In the genomic region with DNA sequence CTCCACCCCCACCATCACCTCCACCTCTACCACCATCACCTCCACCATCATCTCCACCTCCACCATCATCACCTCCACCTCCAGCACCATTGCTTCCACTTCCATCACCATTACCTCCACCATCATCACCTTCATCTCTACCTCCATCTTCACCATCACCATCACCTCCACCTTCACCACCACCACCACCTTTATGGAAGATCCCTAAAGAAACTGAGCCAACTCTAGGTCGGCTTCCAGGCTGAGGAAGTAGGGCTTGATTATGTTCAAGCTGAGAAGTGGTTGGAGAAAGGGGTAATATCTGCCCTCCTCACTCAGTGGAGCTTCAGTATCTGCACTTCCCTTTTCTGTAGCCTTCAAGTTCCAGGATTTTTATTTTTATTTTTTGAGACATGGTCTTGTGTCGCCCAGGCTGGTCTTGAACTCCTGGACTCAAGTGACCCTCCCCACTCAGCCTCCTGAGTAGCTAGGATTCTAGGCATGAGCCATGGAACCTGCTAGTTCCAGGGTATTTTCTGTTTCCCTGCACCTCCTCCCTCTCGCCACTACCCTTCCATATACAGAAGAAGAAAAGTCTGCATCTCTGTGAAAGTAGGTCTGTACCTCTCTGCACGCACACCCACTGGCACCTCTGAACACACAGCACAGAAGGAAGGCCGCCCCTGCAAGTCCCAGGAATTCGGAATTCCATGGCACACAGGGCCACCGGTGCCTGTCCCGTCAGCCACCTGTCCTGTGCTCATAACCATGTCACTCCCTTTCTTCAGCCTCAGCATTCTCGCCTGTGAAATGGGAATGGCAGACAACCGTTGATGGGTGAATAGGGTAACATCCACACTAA, we compare ENCODE assay signal across 30 cellular contexts. TPM values are rescaled to one million over a fixed set of nuclear protein-coding genes. Genes with fewer than 3 reads are reported as not detected.
DNase-seq lines count a peak whose midpoint lies in the region; ATAC-seq, FAIRE-seq and TF ChIP-seq lines count a peak whose summit lies in the region.
"Had no signal": no experiment of that assay in that cellular context is flagged by ENCODE, and none has a peak within 500 bp of the region (broad histone marks: within the 10 kb centered on the region; RNA-seq: fewer than 3 reads in every experiment).

No MANE protein-coding gene starts in this region.

- H3K4me2 ChIP-seq in IMR-90 (ENCODE audit: low read depth, low read length), result no peak overlapping the region
- no peak overlapping the region for H3K4me2 ChIP-seq in K562 (ENCODE audit: insufficient read depth, low read length)
- H3K4me2 ChIP-seq in PC-9, result no peak overlapping the region
- H3K4me2 ChIP-seq: hepatocyte had no signal

- no peak overlapping the region for H4K91ac ChIP-seq in IMR-90 (ENCODE audit: insufficient read depth, low read depth, low read length)

- peak overlapping the region; percentile 42 for H2BK5ac ChIP-seq in IMR-90 (ENCODE audit: low read depth, low read length, poor library complexity, severe bottlenecking)

- no peak overlapping the region for H2BK20ac ChIP-seq in IMR-90 (ENCODE audit: low read depth, low read length)

- TF ChIP-seq POLR2A in IMR-90 (IDR thresholded peaks at IDR 0.05; ENCODE audit: low read depth, low read length) (no peak), K562 (conservative IDR thresholded peaks at IDR 0.05) (no peak)

- intact Hi-C loops in IMR-90 (cut with micrococcal nuclease), result no loop called here
- intact Hi-C loops in K562 (cut with micrococcal nuclease), result no loop called here
- intact Hi-C loops in PC-9 (cut with micrococcal nuclease; ENCODE audit: unreplicated experiment), result no loop called here

- no peak overlapping the region for H2BK120ac ChIP-seq in IMR-90 (ENCODE audit: low read depth, low read length)

- no peaks in the 10 kb centered on the region for H3K9me3 ChIP-seq in IMR-90 (ENCODE audit: control insufficient read depth, insufficient read depth, low read length)
- H3K9me3 ChIP-seq in K562 (replicated peaks; ENCODE audit: control insufficient read depth, insufficient read depth, low read depth, low read length), result no peaks in the 10 kb centered on the region
- no peaks in the 10 kb centered on the region for H3K9me3 ChIP-seq in PC-9 (ENCODE audit: insufficient read depth, low read depth)
- H3K9me3 ChIP-seq: gastroesophageal sphincter, MG63, sigmoid colon, suprapubic skin had no signal

- H4K8ac ChIP-seq in IMR-90 (ENCODE audit: low read depth in 2 of 2, low read length in 2 of 2), result no peak overlapping the region

- H3K27me3 ChIP-seq in IMR-90 (ENCODE audit: control insufficient read depth, insufficient read depth, low read length) (no peaks in the 10 kb centered on the region), K562 (ENCODE audit: control insufficient read depth in 2 of 2, insufficient read depth in 2 of 2, low read length in 2 of 2) (no peaks in the 10 kb centered on the region), PC-9 (ENCODE audit: insufficient read depth, low read depth) (no peaks in the 10 kb centered on the region)
- H3K27me3 ChIP-seq: gastroesophageal sphincter, hepatocyte, MG63, sigmoid colon, suprapubic skin had no signal

- peaks cover 0 to 14% of the 10 kb centered on the region in 2 experiments; a peak in 1 of 4 replicates for H3K79me1 ChIP-seq in IMR-90 (ENCODE audit: low read depth in 1 of 2, low read length in 2 of 2)

- no peak overlapping the region for H2AK9ac ChIP-seq in IMR-90 (replicated peaks; ENCODE audit: low read depth, low read length, poor library complexity)

- no TSS peak for BruUV-seq in IMR-90 (replicated peaks; lab: Mats Ljungman, UMichigan)
- BruUV-seq in K562 (replicated peaks; lab: Mats Ljungman, UMichigan), result no TSS peak
- no TSS peak for BruUV-seq in PC-9 (replicated peaks; lab: Mats Ljungman, UMichigan)

- no peak overlapping the region for H3K27ac ChIP-seq in IMR-90 (ENCODE audit: insufficient read depth, low read length)
- no peak overlapping the region for H3K27ac ChIP-seq in K562 (ENCODE audit: extremely low read depth, low read depth, low read length)
- H3K27ac ChIP-seq in PC-9, result no peak overlapping the region
- H3K27ac ChIP-seq: dorsolateral prefrontal cortex, hepatocyte, sigmoid colon, suprapubic skin had no signal

- dilution Hi-C loops in IMR-90 (cut with HindIII; ENCODE audit: low sequenced_read_pairs, unreplicated experiment), result no loop called here

- no peak overlapping the region for H2AK5ac ChIP-seq in IMR-90 (ENCODE audit: low read depth, low read length)

- no peaks in the 10 kb centered on the region for H3K9me2 ChIP-seq in PC-9 (ENCODE audit: insufficient read depth)

- no peak overlapping the region for H4K5ac ChIP-seq in IMR-90 (ENCODE audit: low read depth, low read length)

- no peak overlapping the region for H3K56ac ChIP-seq in IMR-90 (ENCODE audit: extremely low read depth, insufficient read depth, low read length)

- H3K23ac ChIP-seq in IMR-90 (ENCODE audit: low read depth, low read length), result no peak overlapping the region

- TF ChIP-seq CTCF in IMR-90 (conservative IDR thresholded peaks at IDR 0.05; ENCODE audit: low read depth, low read length) (no peak), K562 (IDR thresholded peaks at IDR 0.05 in 2 of 3, conservative IDR thresholded peaks at IDR 0.05 in 1 of 3; ENCODE audit: insufficient read depth in 2 of 3, low read depth in 1 of 3, low read length in 3 of 3) (no peak), PC-9 (conservative IDR thresholded peaks at IDR 0.05) (no peak)

- H3K4me3 ChIP-seq in IMR-90 (ENCODE audit: insufficient read depth, low read depth, low read length) (no peak overlapping the region), K562 (no peak overlapping the region), PC-9 (no peak overlapping the region)
- H3K4me3 ChIP-seq: dorsolateral prefrontal cortex, gastroesophageal sphincter, GM12878, hepatocyte, MG63, sigmoid colon, suprapubic skin had no signal

- H3K36me3 ChIP-seq in IMR-90 (ENCODE audit: control insufficient read depth, insufficient read depth, low read length), result no peaks in the 10 kb centered on the region; the same call in 1 of the 2 replicates
- H3K36me3 ChIP-seq in K562 (ENCODE audit: control insufficient read depth, insufficient read depth, low read length), result peaks cover 5% of the 10 kb centered on the region; the same call in 1 of the 3 replicates
- H3K36me3 ChIP-seq in PC-9 (ENCODE audit: low read depth), result no peaks in the 10 kb centered on the region
- H3K36me3 ChIP-seq: gastroesophageal sphincter, MG63, sigmoid colon, suprapubic skin had no signal

- TF ChIP-seq RAD21 in IMR-90 (IDR thresholded peaks at IDR 0.05; ENCODE audit: low read length), result no peak
- no peak for TF ChIP-seq RAD21 in K562 (CRISPR knock-in tag; conservative IDR thresholded peaks at IDR 0.05 in 1 of 2, IDR thresholded peaks at IDR 0.05 in 1 of 2)

- H2AFZ ChIP-seq in IMR-90 (replicated peaks; ENCODE audit: low read length, poor library complexity) (no peak overlapping the region), K562 (ENCODE audit: low read depth, low read length) (no peak overlapping the region), PC-9 (no peak overlapping the region)
- H2AFZ ChIP-seq: hepatocyte had no signal

- H3K9me1 ChIP-seq in IMR-90 (ENCODE audit: insufficient read depth, low read length) (peaks cover 16% of the 10 kb centered on the region), K562 (ENCODE audit: control insufficient read depth, insufficient read depth, low read length) (no peaks in the 10 kb centered on the region)

- no peak overlapping the region for H3K14ac ChIP-seq in IMR-90 (replicated peaks; ENCODE audit: low read depth, low read length)

- no CpG with 5 or more reads among the region's 10 CpGs for WGBS in IMR-90 (ENCODE audit: extremely low coverage in 2 of 2, insufficient read length in 1 of 2), 2 experiments
- WGBS in K562 (ENCODE audit: insufficient coverage, low coverage, missing lambda C conversion rate), result 49% methylated on average over 9 of the region's 10 CpGs

- no peak for TF ChIP-seq EP300 in K562 (IDR thresholded peaks at IDR 0.05; ENCODE audit: low read length)

- peak; percentile 44 for DNase-seq in SIG-M5 treated with dmso at 0.1 percent for 504 hours (lab: John Stamatoyannopoulos, UW; ENCODE audit: unreplicated experiment)
- DNase-seq in SIG-M5 (lab: John Stamatoyannopoulos, UW), result no peak
- no peak for DNase-seq in IMR-90
- no peak for DNase-seq in K562 (ENCODE audit: extremely low read depth in 1 of 4, low spot score in 3 of 4)
- DNase-seq in putamen (ENCODE audit: low spot score), result peak; percentile 45
- no peak for DNase-seq in PC-9
- DNase-seq in activated CD4-positive, CD25-positive, alpha-beta regulatory T cell treated with anti-CD3 and anti-CD28 coated beads, Interleukin-2, amount 50 U/mL, for 72 hours, result no peak
- DNase-seq: 8988T; activated CD8-positive, alpha-beta T cell treated with anti-CD3 and anti-CD28 coated beads, Interleukin-2, amount 10 ng/mL, durations not matched to agents 7 days and 5 days; cerebellar nuclear complex; DMS 273 treated with DMSO at 0.1 percent for 48 hours; dorsolateral prefrontal cortex; EL; left cardiac atrium; mammary epithelial cell; MG63; NCI-H446; NCI-H774; nephron progenitor cell; RPMI8226; sigmoid colon; stimulated activated CD4-positive, alpha-beta T cell treated with anti-CD3 and anti-CD28 coated beads, Interleukin-4, amount 100 ng/mL, for 24 hours; stimulated activated naive CD4-positive, alpha-beta T cell had no signal

- in situ Hi-C loops in IMR-90 (cut with MboI; ENCODE audit: low sequenced_read_pairs) (no loop called here), K562 (cut with MboI) (no loop called here)

- no peak overlapping the region for H2BK15ac ChIP-seq in IMR-90 (ENCODE audit: low read depth, low read length)

- H3F3A ChIP-seq in PC-9 (ENCODE audit: insufficient read depth, low read depth), result peaks cover 12% of the 10 kb centered on the region; the same call in 1 of the 2 replicates

- CTCF ChIA-PET in IMR-90 (lab: Yijun Ruan, JAX), result no interaction called here
- CTCF ChIA-PET in K562 (lab: Yijun Ruan, JAX; ENCODE audit: low intra/inter-chr PET ratio), result no interaction called here
- CTCF ChIA-PET in PC-9 (lab: Charles Lee), result no interaction called here

- no peak overlapping the region for H3K4ac ChIP-seq in IMR-90 (ENCODE audit: low read depth, low read length)

- FAIRE-seq in K562 (lab: Jason Lieb, UNC), result no peak
- FAIRE-seq: endothelial cell of umbilical vein, GM12878, H54 had no signal

- POLR2A ChIA-PET in IMR-90 (lab: Charles Lee; ENCODE audit: unreplicated experiment) (no interaction called here), K562 (lab: Yijun Ruan, JAX) (interaction anchor here (1.4 kb wide), 1 partner anchor 56 kb away, joined by 3 read pairs; no protein-coding TSS in a partner anchor), PC-9 (lab: Charles Lee; ENCODE audit: unreplicated experiment) (no interaction called here)

- no peak for ATAC-seq in IMR-90 (ENCODE audit: low read depth)
- no peak for ATAC-seq in K562
- no peak for ATAC-seq in GM21619 (IDR thresholded peaks at IDR 0.05; ENCODE audit: unreplicated experiment)
- ATAC-seq: activated CD8-positive, alpha-beta T cell treated with anti-CD3 and anti-CD28 coated beads, Interleukin-2, amount 10 ng/mL, durations not matched to agents 7 days and 5 days; gastroesophageal sphincter; GM12878; left cardiac atrium had no signal

- H3K18ac ChIP-seq in IMR-90 (ENCODE audit: low read depth, low read length), result no peak overlapping the region

- peaks cover 9% of the 10 kb centered on the region; the same call in 1 of the 2 replicates for H3K4me1 ChIP-seq in IMR-90 (ENCODE audit: control insufficient read depth, insufficient read depth, low read length)
- H3K4me1 ChIP-seq in K562 (replicated peaks in 1 of 2; ENCODE audit: control insufficient read depth in 2 of 2, insufficient read depth in 2 of 2, low read length in 2 of 2), result peaks cover 30 to 56% of the 10 kb centered on the region in 2 experiments
- peaks cover 3% of the 10 kb centered on the region for H3K4me1 ChIP-seq in PC-9 (replicated peaks; ENCODE audit: insufficient read depth)

- H4K20me1 ChIP-seq in IMR-90 (ENCODE audit: insufficient read depth, low read length), result peaks cover 4% of the 10 kb centered on the region; the same call in 1 of the 2 replicates
- H4K20me1 ChIP-seq in K562 (replicated peaks; ENCODE audit: control insufficient read depth, insufficient read depth, low read length), result no peaks in the 10 kb centered on the region
- peaks cover 4% of the 10 kb centered on the region for H4K20me1 ChIP-seq in PC-9 (ENCODE audit: insufficient read depth)

- H3K79me2 ChIP-seq in K562 (ENCODE audit: control insufficient read depth, insufficient read depth, low read length), result peaks cover 18% of the 10 kb centered on the region; the same call in 2 of the 3 replicates
- no peaks in the 10 kb centered on the region for H3K79me2 ChIP-seq in PC-9 (ENCODE audit: low read depth)

- H3K9ac ChIP-seq in IMR-90 (ENCODE audit: low read depth, low read length) (no peak overlapping the region), K562 (ENCODE audit: insufficient read depth in 1 of 2, low read depth in 2 of 2, low read length in 2 of 2) (no peak overlapping the region)

RNA-seq across cellular contexts. Expression of a gene that starts 5.9 kb away (rescaled TPM):
- total RNA-seq in IMR-90 (2012; rRNA removed) (1.1 and 1.3 TPM in 2 replicates), K562 (2014; rRNA removed) (5.5 and 7.2 TPM in 2 replicates), K562 (2014; rRNA removed; fragmentation: Illumina TruSeq; extraction: Trizol) (1.4 and 1.5 TPM in 2 replicates), K562 (2015; rRNA removed; fragmentation: Illumina TruSeq; extraction: Trizol) (5.1 TPM in 2 replicates), K562 (2021) (7.4 and 8.5 TPM in 2 replicates), PC-9 (2021) (4.2 and 6.1 TPM in 2 replicates)
- polyA plus RNA-seq in IMR-90 (2012; rRNA removed) (2.3 and 3.6 TPM in 2 replicates), K562 (2011; rRNA removed) (2.2 and 2.4 TPM in 2 replicates), K562 (2014; fragmentation: Illumina TruSeq; extraction: Trizol) (2.4 and 4.5 TPM in 2 replicates), K562 (2014; fragmentation: Nextera tagmentation; extraction: Ambion mirVana) (under 1 TPM; 0.03 to 0.08 TPM), K562 (2014; rRNA removed) (2.9 and 3.7 TPM in 2 replicates)
- polyA plus RNA-seq in IMR-90 (2012; cell fraction: cytosol; rRNA removed), result 1.7 and 3.3 TPM in 2 replicates
- polyA plus RNA-seq in IMR-90 (2012; cell fraction: nucleus; rRNA removed; ENCODE audit: low replicate concordance), result 1.2 and 2.1 TPM in 2 replicates
- total RNA-seq in K562 (2011; cell fraction: chromatin; rRNA removed; ENCODE audit: low replicate concordance), result 3.2 and 14.3 TPM in 2 replicates
- total RNA-seq in K562 (2011; cell fraction: nucleolus; rRNA removed), result 17.5 and 19.2 TPM in 2 replicates
- 7.6 and 8.4 TPM in 2 replicates for total RNA-seq in K562 (2011; cell fraction: nucleoplasm; rRNA removed)
- polyA plus RNA-seq in K562 (2011; cell fraction: cytosol; rRNA removed), result 3.5 and 9.0 TPM in 2 replicates
- polyA plus RNA-seq in K562 (2011; cell fraction: nucleus; rRNA removed), result 3.6 and 6.6 TPM in 2 replicates
- polyA plus RNA-seq in K562 (2012), result 4.5 and 5.8 TPM in 2 replicates
- polyA minus RNA-seq in K562 (2011; rRNA and poly(A)+ RNA removed), result 2.9 and 4.9 TPM in 2 replicates
- polyA minus RNA-seq in K562 (2011; cell fraction: cytosol; rRNA and poly(A)+ RNA removed), result 6.0 and 8.7 TPM in 2 replicates
- polyA minus RNA-seq in K562 (2011; cell fraction: nucleus; rRNA and poly(A)+ RNA removed), result 12.0 and 13.1 TPM in 2 replicates

RNA-seq across cellular contexts. Expression of a gene that starts 11.3 kb away (rescaled TPM):
- total RNA-seq in IMR-90 (2012; rRNA removed), result 182 and 193 TPM in 2 replicates
- polyA plus RNA-seq in IMR-90 (2012; rRNA removed), result 221 and 242 TPM in 2 replicates
- polyA plus RNA-seq in IMR-90 (2012; cell fraction: cytosol; rRNA removed), result 248 and 535 TPM in 2 replicates
- polyA plus RNA-seq in IMR-90 (2012; cell fraction: nucleus; rRNA removed; ENCODE audit: low replicate concordance), result 317 and 551 TPM in 2 replicates
- total RNA-seq in K562 (2011; cell fraction: chromatin; rRNA removed; ENCODE audit: low replicate concordance), result 90.8 and 209 TPM in 2 replicates
- 135 and 136 TPM in 2 replicates for total RNA-seq in K562 (2011; cell fraction: nucleolus; rRNA removed)
- total RNA-seq in K562 (2011; cell fraction: nucleoplasm; rRNA removed), result 81.8 and 88.4 TPM in 2 replicates
- 80.1 and 91.2 TPM in 2 replicates for total RNA-seq in K562 (2014; rRNA removed)
- total RNA-seq in K562 (2014; rRNA removed; fragmentation: Illumina TruSeq; extraction: Trizol), result 25.9 and 37.5 TPM in 2 replicates
- 74.5 and 75.1 TPM in 2 replicates for total RNA-seq in K562 (2015; rRNA removed; fragmentation: Illumina TruSeq; extraction: Trizol)
- 117 and 132 TPM in 2 replicates for total RNA-seq in K562 (2021)
- polyA plus RNA-seq in K562 (2011; rRNA removed), result 71.8 and 79.3 TPM in 2 replicates
- 96.5 and 143 TPM in 2 replicates for polyA plus RNA-seq in K562 (2011; cell fraction: cytosol; rRNA removed)
- 217 and 312 TPM in 2 replicates for polyA plus RNA-seq in K562 (2011; cell fraction: nucleus; rRNA removed)
- 86.9 and 120 TPM in 2 replicates for polyA plus RNA-seq in K562 (2012)
- 82.0 and 89.7 TPM in 2 replicates for polyA plus RNA-seq in K562 (2014; fragmentation: Illumina TruSeq; extraction: Trizol)
- polyA plus RNA-seq in K562 (2014; fragmentation: Nextera tagmentation; extraction: Ambion mirVana), result 1 to 10 TPM in 1 of 2 experiments, under 1 TPM in 1; 0.49 to 1.3 TPM
- polyA plus RNA-seq in K562 (2014; rRNA removed), result 106 TPM in 2 replicates
- polyA minus RNA-seq in K562 (2011; rRNA and poly(A)+ RNA removed), result 41.9 and 67.3 TPM in 2 replicates
- polyA minus RNA-seq in K562 (2011; cell fraction: cytosol; rRNA and poly(A)+ RNA removed), result 64.3 and 80.4 TPM in 2 replicates
- polyA minus RNA-seq in K562 (2011; cell fraction: nucleus; rRNA and poly(A)+ RNA removed), result 29.8 and 38.1 TPM in 2 replicates
- 107 and 144 TPM in 2 replicates for total RNA-seq in PC-9 (2021)

RNA-seq across cellular contexts. Expression of a gene that starts 53.9 kb away (rescaled TPM):
- 132 and 166 TPM in 2 replicates for total RNA-seq in IMR-90 (2012; rRNA removed)
- 184 and 248 TPM in 2 replicates for polyA plus RNA-seq in IMR-90 (2012; rRNA removed)
- polyA plus RNA-seq in IMR-90 (2012; cell fraction: cytosol; rRNA removed), result 392 and 403 TPM in 2 replicates
- 69.2 and 188 TPM in 2 replicates for polyA plus RNA-seq in IMR-90 (2012; cell fraction: nucleus; rRNA removed; ENCODE audit: low replicate concordance)
- 12.2 and 40.0 TPM in 2 replicates for total RNA-seq in K562 (2011; cell fraction: chromatin; rRNA removed; ENCODE audit: low replicate concordance)
- total RNA-seq in K562 (2011; cell fraction: nucleolus; rRNA removed), result 43.4 and 62.2 TPM in 2 replicates
- 31.2 and 34.7 TPM in 2 replicates for total RNA-seq in K562 (2011; cell fraction: nucleoplasm; rRNA removed)
- total RNA-seq in K562 (2014; rRNA removed), result 186 and 216 TPM in 2 replicates
- total RNA-seq in K562 (2014; rRNA removed; fragmentation: Illumina TruSeq; extraction: Trizol), result 4.8 and 6.1 TPM in 2 replicates
- total RNA-seq in K562 (2015; rRNA removed; fragmentation: Illumina TruSeq; extraction: Trizol), result 55.9 and 57.8 TPM in 2 replicates
- 111 and 113 TPM in 2 replicates for total RNA-seq in K562 (2021)
- 54.2 and 66.2 TPM in 2 replicates for polyA plus RNA-seq in K562 (2011; rRNA removed)
- 115 and 354 TPM in 2 replicates for polyA plus RNA-seq in K562 (2011; cell fraction: cytosol; rRNA removed)
- polyA plus RNA-seq in K562 (2011; cell fraction: nucleus; rRNA removed), result 75.6 and 121 TPM in 2 replicates
- 69.5 and 80.9 TPM in 2 replicates for polyA plus RNA-seq in K562 (2012)
- polyA plus RNA-seq in K562 (2014; fragmentation: Illumina TruSeq; extraction: Trizol), result 7.8 and 43.9 TPM in 2 replicates
- 10 to 100 TPM in 1 of 2 experiments, 1 to 10 TPM in 1; 4.2 to 20.6 TPM for polyA plus RNA-seq in K562 (2014; fragmentation: Nextera tagmentation; extraction: Ambion mirVana)
- 138 and 148 TPM in 2 replicates for polyA plus RNA-seq in K562 (2014; rRNA removed)
- polyA minus RNA-seq in K562 (2011; rRNA and poly(A)+ RNA removed), result 6.6 and 10.6 TPM in 2 replicates
- polyA minus RNA-seq in K562 (2011; cell fraction: cytosol; rRNA and poly(A)+ RNA removed), result 31.0 and 34.2 TPM in 2 replicates
- polyA minus RNA-seq in K562 (2011; cell fraction: nucleus; rRNA and poly(A)+ RNA removed), result 16.2 and 20.1 TPM in 2 replicates
- total RNA-seq in PC-9 (2021), result 85.8 and 116 TPM in 2 replicates

RNA-seq across cellular contexts. Expression of a gene that starts 58.2 kb away (rescaled TPM):
- total RNA-seq in IMR-90 (2012; rRNA removed) (3.6 and 4.2 TPM in 2 replicates), K562 (2014; rRNA removed) (3.6 and 4.8 TPM in 2 replicates), K562 (2014; rRNA removed; fragmentation: Illumina TruSeq; extraction: Trizol) (0.99 and 1.2 TPM in 2 replicates), K562 (2015; rRNA removed; fragmentation: Illumina TruSeq; extraction: Trizol) (2.9 and 3.5 TPM in 2 replicates), K562 (2021) (7.5 and 10.2 TPM in 2 replicates), PC-9 (2021) (25.7 and 26.4 TPM in 2 replicates)
- polyA plus RNA-seq in IMR-90 (2012; rRNA removed) (13.1 and 17.5 TPM in 2 replicates), K562 (2011; rRNA removed) (2.2 and 2.7 TPM in 2 replicates), K562 (2014; fragmentation: Illumina TruSeq; extraction: Trizol) (1.7 and 4.1 TPM in 2 replicates), K562 (2014; fragmentation: Nextera tagmentation; extraction: Ambion mirVana) (under 1 TPM; 0.01 to 0.03 TPM), K562 (2014; rRNA removed) (7.6 and 8.9 TPM in 2 replicates)
- 8.0 and 13.1 TPM in 2 replicates for polyA plus RNA-seq in IMR-90 (2012; cell fraction: cytosol; rRNA removed)
- polyA plus RNA-seq in IMR-90 (2012; cell fraction: nucleus; rRNA removed; ENCODE audit: low replicate concordance), result 67.5 and 145 TPM in 2 replicates
- total RNA-seq in K562 (2011; cell fraction: chromatin; rRNA removed; ENCODE audit: low replicate concordance), result 12.4 and 32.4 TPM in 2 replicates
- total RNA-seq in K562 (2011; cell fraction: nucleolus; rRNA removed), result 19.7 and 19.8 TPM in 2 replicates
- total RNA-seq in K562 (2011; cell fraction: nucleoplasm; rRNA removed), result 9.8 and 13.9 TPM in 2 replicates
- polyA plus RNA-seq in K562 (2011; cell fraction: cytosol; rRNA removed), result 2.4 and 6.4 TPM in 2 replicates
- polyA plus RNA-seq in K562 (2011; cell fraction: nucleus; rRNA removed), result 10.4 and 24.0 TPM in 2 replicates
- polyA plus RNA-seq in K562 (2012), result 5.5 and 6.7 TPM in 2 replicates
- 0.72 and 1.6 TPM in 2 replicates for polyA minus RNA-seq in K562 (2011; rRNA and poly(A)+ RNA removed)
- 1.9 and 2.7 TPM in 2 replicates for polyA minus RNA-seq in K562 (2011; cell fraction: cytosol; rRNA and poly(A)+ RNA removed)
- polyA minus RNA-seq in K562 (2011; cell fraction: nucleus; rRNA and poly(A)+ RNA removed), result 3.1 and 3.4 TPM in 2 replicates

Comparison
In these comparisons a context has a peak if more than half of its experiments do, and no peak if none do; other contexts are left out.
1. DNase-seq: peak in SIG-M5 treated with dmso at 0.1 percent for 504 hours (single experiment) and putamen (single experiment); none in SIG-M5 (single experiment), IMR-90 (single experiment), K562 (0 of 4), PC-9 (0 of 2) and activated CD4-positive, CD25-positive, alpha-beta regulatory T cell treated with anti-CD3 and anti-CD28 coated beads, Interleukin-2, amount 50 U/mL, for 72 hours (single experiment).